22 cellular contexts compared by ENCODE assay signal in genomic region chr12:109697270-109697553, GRCh38.
"Had no signal": no experiment of that assay in that cellular context is flagged by ENCODE, and none has a peak within 500 bp of the region (broad histone marks: within the 10 kb centered on the region; RNA-seq: fewer than 3 reads in every experiment).

No MANE protein-coding gene starts in this region.

- H3K36me3 Mint-ChIP-seq: IgD-negative memory B cell had no signal

- H3K4me1 Mint-ChIP-seq: IgD-negative memory B cell had no signal

- H3K9me3 ChIP-seq: SJSA1 had no signal

- FAIRE-seq: RCC 7860 had no signal

- H3K27ac Mint-ChIP-seq: IgD-negative memory B cell had no signal

- H3K27ac ChIP-seq: KMS-11, SJSA1, SK-N-MC had no signal

- H3K4me3 Mint-ChIP-seq: IgD-negative memory B cell had no signal

- H3K4me2 ChIP-seq: KMS-11 had no signal

- H3K4me3 ChIP-seq: K562, SJSA1, SK-N-MC had no signal

- H3K36me3 ChIP-seq: SJSA1 had no signal

- H3K9ac ChIP-seq: KMS-11 had no signal

- DNase-seq: MM.1S, NCI-H1048, NCI-H1105, NCI-H1417, NCI-H1436 treated with DMSO at 0.1 percent for 48 hours, NCI-H1694, NCI-H187 treated with DMSO at 0.1 percent for 48 hours, NCI-H2081, NCI-H2107, NCI-H2227 treated with DMSO at 0.1 percent for 48 hours, NCI-H526 treated with DMSO at 0.1 percent for 48 hours, NCI-H748 treated with DMSO at 0.1 percent for 48 hours, Right ventricle myocardium superior, RPMI8226, SIG-M5, T-helper 1 cell had no signal

- H3K27me3 ChIP-seq: SJSA1 had no signal
